Comparison of ENCODE assay signal across 12 cellular contexts in genomic region chr4:10611673-10612072, GRCh38.
DNase-seq lines count a peak whose midpoint lies in the region; ATAC-seq and TF ChIP-seq lines count a peak whose summit lies in the region.
"Had no signal": no experiment of that assay in that cellular context is flagged by ENCODE, and none has a peak within 500 bp of the region (broad histone marks: within the 10 kb centered on the region; RNA-seq: fewer than 3 reads in every experiment).

No MANE protein-coding gene starts in this region.

- no peak overlapping the region for H3K4me2 ChIP-seq in GM23338

- no peaks in the 10 kb centered on the region for H3K79me2 ChIP-seq in GM23338 (replicated peaks; ENCODE audit: insufficient read depth)

- POLR2A ChIA-PET in RWPE1 (lab: Yijun Ruan, JAX; ENCODE audit: low non-redundant PET), result no interaction called here

- H3K9me3 Mint-ChIP-seq in GM23338, result no peaks in the 10 kb centered on the region
- H3K9me3 Mint-ChIP-seq: stimulated activated naive CD8-positive, alpha-beta T cell treated with anti-CD3 and anti-CD28 coated beads, Interleukin-15, amount 100 ng/mL, for 72 hours had no signal

- H3K27ac ChIP-seq in GM23338 (ENCODE audit: low read depth) (no peak overlapping the region), RWPE1 (no peak overlapping the region)

- CTCF ChIA-PET in RWPE1 (lab: Yijun Ruan, JAX), result no interaction called here

- H3K36me3 Mint-ChIP-seq in GM23338 (ENCODE audit: low read depth), result no peaks in the 10 kb centered on the region

- no peaks in the 10 kb centered on the region for H3K36me3 ChIP-seq in GM23338 (ENCODE audit: insufficient read depth)

- no peaks in the 10 kb centered on the region for H3K27me3 ChIP-seq in GM23338 (ENCODE audit: insufficient read depth)

- DNase-seq in GM23338 (ENCODE audit: low spot score) (no peak), RWPE1 (ENCODE audit: low spot score) (peak; percentile 73), fibroblast of peridontal ligament (ENCODE audit: extremely low read depth) (peak; percentile 83), retinal pigment epithelial cell (ENCODE audit: low read depth) (peak; percentile 47), hypothalamus (lab: John Stamatoyannopoulos, UW) (no peak), GDM1 (lab: John Stamatoyannopoulos, UW) (no peak)
- no peak for DNase-seq in stimulated activated CD8-positive, alpha-beta memory T cell treated with anti-CD3 and anti-CD28 coated beads, Interleukin-4, amount 100 ng/mL, for 48 hours
- no peak for DNase-seq in effector CD4-positive, alpha-beta T cell
- DNase-seq: activated effector memory CD4-positive, alpha-beta T cell treated with anti-CD3 and anti-CD28 coated beads, Interleukin-2, amount 50 U/mL, for 16 hours; Kasumi-1; stimulated activated CD4-positive, alpha-beta T cell treated with anti-CD3 and anti-CD28 coated beads, Interleukin-15, amount 100 ng/mL, for 24 hours; stimulated activated naive CD8-positive, alpha-beta T cell treated with anti-CD3 and anti-CD28 coated beads, Interleukin-15, amount 100 ng/mL, for 72 hours had no signal

- no peak for ATAC-seq in GM23338
- ATAC-seq: stimulated activated naive CD8-positive, alpha-beta T cell treated with anti-CD3 and anti-CD28 coated beads, Interleukin-15, amount 100 ng/mL, for 72 hours had no signal

- H3K4me3 Mint-ChIP-seq in GM23338, result no peak overlapping the region
- H3K4me3 Mint-ChIP-seq: stimulated activated naive CD8-positive, alpha-beta T cell treated with anti-CD3 and anti-CD28 coated beads, Interleukin-15, amount 100 ng/mL, for 72 hours had no signal

- 0 out of 3 replicates have a peak, but pooled peaks cover 2% of the 10 kb centered on the region for H3K4me1 Mint-ChIP-seq in GM23338
- H3K4me1 Mint-ChIP-seq: stimulated activated naive CD8-positive, alpha-beta T cell treated with anti-CD3 and anti-CD28 coated beads, Interleukin-15, amount 100 ng/mL, for 72 hours had no signal

- H3K9me2 ChIP-seq in GM23338 (ENCODE audit: insufficient read depth), result peaks cover 6% of the 10 kb centered on the region; the same call in 1 of the 2 replicates

- no peak overlapping the region for H3K4me3 ChIP-seq in GM23338
- H3K4me3 ChIP-seq in retinal pigment epithelial cell (ENCODE audit: low read length), result no peak overlapping the region

- H2AFZ ChIP-seq in GM23338, result peak overlapping the region; percentile 43; the same call in 1 of the 2 replicates

- no peak for TF ChIP-seq CTCF in GM23338 (conservative IDR thresholded peaks at IDR 0.05; ENCODE audit: low read depth in 2 of 2)
- TF ChIP-seq CTCF in RWPE1 (conservative IDR thresholded peaks at IDR 0.05; ENCODE audit: low read depth), result no peak
- TF ChIP-seq CTCF in retinal pigment epithelial cell (conservative IDR thresholded peaks at IDR 0.05; ENCODE audit: low read depth, low read length), result no peak

- H3F3A ChIP-seq in GM23338 (replicated peaks; ENCODE audit: low read depth), result no peaks in the 10 kb centered on the region

- H3K27me3 Mint-ChIP-seq in GM23338 (ENCODE audit: insufficient read depth, low read depth, poor library complexity), result no peaks in the 10 kb centered on the region

- H4K20me1 ChIP-seq in GM23338 (replicated peaks; ENCODE audit: insufficient read depth), result no peaks in the 10 kb centered on the region

- H3K4me1 ChIP-seq in GM23338 (ENCODE audit: insufficient read depth), result no peaks in the 10 kb centered on the region

- H3K27ac Mint-ChIP-seq in GM23338, result no peak overlapping the region

TF ChIP-seq in GM23338, 12 proteins besides CTCF, POLR2A, EP300 and RAD21:
- TF ChIP-seq STAT1 (IDR thresholded peaks at IDR 0.05; ENCODE audit: unreplicated experiment) (no peak), POLR2AphosphoS5 (IDR thresholded peaks at IDR 0.05; ENCODE audit: low read depth) (no peak), EZH2 (IDR thresholded peaks at IDR 0.05; ENCODE audit: low read depth, unreplicated experiment) (no peak), CREB1 (CRISPR knock-in tag; IDR thresholded peaks at IDR 0.05; ENCODE audit: low read depth) (no peak), REST (IDR thresholded peaks at IDR 0.05; ENCODE audit: unreplicated experiment) (no peak), EZH2phosphoT487 (IDR thresholded peaks at IDR 0.05; ENCODE audit: unreplicated experiment) (no peak), ZNF331 (CRISPR knock-in tag; IDR thresholded peaks at IDR 0.05; ENCODE audit: low read depth) (no peak)

Comparison
In these comparisons a context has a peak if more than half of its experiments do, and no peak if none do; other contexts are left out.
1. DNase-seq: peak in RWPE1 (single experiment), fibroblast of peridontal ligament (single experiment) and retinal pigment epithelial cell (single experiment); none in GM23338 (single experiment), stimulated activated CD8-positive, alpha-beta memory T cell treated with anti-CD3 and anti-CD28 coated beads, Interleukin-4, amount 100 ng/mL, for 48 hours (single experiment), hypothalamus (0 of 51), GDM1 (single experiment) and effector CD4-positive, alpha-beta T cell (single experiment).